In genomic region chr1:46131727-46132528, GRCh38 we compare ENCODE assay signal across 8 cellular contexts. TPM values are rescaled to one million over a fixed set of nuclear protein-coding genes. Genes with fewer than 3 reads are reported as not detected.
DNase-seq lines count a peak whose midpoint lies in the region; ATAC-seq and TF ChIP-seq lines count a peak whose summit lies in the region.

No MANE protein-coding gene starts in this region.

- peaks cover 22% of the 10 kb centered on the region for H3K4me1 ChIP-seq in CD4-positive, CD25-positive, alpha-beta regulatory T cell (ENCODE audit: control insufficient read depth, insufficient read depth, low read length, poor library complexity, severe bottlenecking)
- H3K4me1 ChIP-seq in Karpas-422 (ENCODE audit: low read length) = peaks cover 42% of the 10 kb centered on the region

- H3K9me2 ChIP-seq in Karpas-422 (replicated peaks; ENCODE audit: insufficient read depth, low read length) = no peaks in the 10 kb centered on the region

- H3K9ac ChIP-seq in Karpas-422 (ENCODE audit: low read length) = peak overlapping the region; percentile 92

- H3K9me3 ChIP-seq in CD4-positive, CD25-positive, alpha-beta regulatory T cell (ENCODE audit: control insufficient read depth in 2 of 2, low read length in 2 of 2) = no peaks in the 10 kb centered on the region
- no peaks in the 10 kb centered on the region for H3K9me3 ChIP-seq in Karpas-422 (ENCODE audit: low read length)

- peaks cover 0 to 36% (median 17%) of the 10 kb centered on the region in 4 donors for H3K4me1 Mint-ChIP-seq in CD4-positive, CD25-positive, alpha-beta regulatory T cell

- H3K4me2 ChIP-seq in Karpas-422 (ENCODE audit: low read depth, low read length, poor library complexity, severe bottlenecking) = peak overlapping the region; percentile 82

- H3K27me3 ChIP-seq in CD4-positive, CD25-positive, alpha-beta regulatory T cell (ENCODE audit: control insufficient read depth, insufficient read depth, low read length) = peaks cover 23% of the 10 kb centered on the region
- H3K27me3 ChIP-seq in Karpas-422 (ENCODE audit: low read length) (no peaks in the 10 kb centered on the region), brain microvascular endothelial cell (replicated peaks) (no peaks in the 10 kb centered on the region), layer of hippocampus (ENCODE audit: control insufficient read depth, insufficient read depth, low read length) (no peaks in the 10 kb centered on the region)

- no peak for TF ChIP-seq CTCF in brain microvascular endothelial cell (IDR thresholded peaks at IDR 0.05; ENCODE audit: low read depth, low read length, missing control alignments)

- H3K27ac ChIP-seq in CD4-positive, CD25-positive, alpha-beta regulatory T cell (ENCODE audit: insufficient read depth, low read length, poor library complexity, severe bottlenecking) = peak overlapping the region; percentile 65
- peak overlapping the region; percentile 87 for H3K27ac ChIP-seq in Karpas-422 (ENCODE audit: low read length)
- peak overlapping the region; percentile 99 for H3K27ac ChIP-seq in brain microvascular endothelial cell
- peak overlapping the region; percentile 100 for H3K27ac ChIP-seq in layer of hippocampus (ENCODE audit: low read depth, low read length)

- no peaks in the 10 kb centered on the region for H3K36me3 ChIP-seq in CD4-positive, CD25-positive, alpha-beta regulatory T cell (ENCODE audit: control insufficient read depth, insufficient read depth, low read length)
- H3K36me3 ChIP-seq in Karpas-422 (ENCODE audit: insufficient read depth, low read length) (peaks cover 5% of the 10 kb centered on the region; the same call in 1 of the 2 replicates), brain microvascular endothelial cell (replicated peaks) (no peaks in the 10 kb centered on the region)

- peaks cover 51% of the 10 kb centered on the region for H3K79me2 ChIP-seq in Karpas-422 (ENCODE audit: low read length)

- H3K9me3 Mint-ChIP-seq in CD4-positive, CD25-positive, alpha-beta regulatory T cell = peaks cover 0 to 4% (median 0%) of the 10 kb centered on the region in 7 donors

- H2AFZ ChIP-seq in Karpas-422 (ENCODE audit: low read length) = peak overlapping the region; percentile 94

- H4K20me1 ChIP-seq in Karpas-422 (ENCODE audit: insufficient read depth, low read depth, low read length) = no peaks in the 10 kb centered on the region

- no peaks in the 10 kb centered on the region for H3K36me3 Mint-ChIP-seq in CD4-positive, CD25-positive, alpha-beta regulatory T cell

- peak overlapping the region; percentile 85 for H3K4me3 ChIP-seq in CD4-positive, CD25-positive, alpha-beta regulatory T cell (ENCODE audit: low read depth, low read length)
- peak overlapping the region; percentile 75 for H3K4me3 ChIP-seq in Karpas-422 (ENCODE audit: low read length)
- peak overlapping the region; percentile 72 for H3K4me3 ChIP-seq in brain microvascular endothelial cell (ENCODE audit: low read depth, low read length)

- in situ Hi-C loops in brain microvascular endothelial cell (cut with HindIII; ENCODE audit: low pct_ligation_motif_present, low sequenced_read_pairs) = no loop called here

- peak overlapping the region in 2 of 3 donors; percentile 86 to 87 for H3K27ac Mint-ChIP-seq in CD4-positive, CD25-positive, alpha-beta regulatory T cell

- ATAC-seq in CD4-positive, CD25-positive, alpha-beta regulatory T cell (ENCODE audit: low read depth in 2 of 2) = no peak
- ATAC-seq in HG02885 (IDR thresholded peaks at IDR 0.05; ENCODE audit: poor library complexity, unreplicated experiment) = no peak

- H3K4me3 Mint-ChIP-seq in CD4-positive, CD25-positive, alpha-beta regulatory T cell = peak overlapping the region; percentile 93 to 99 (median 96)

- H3K27me3 Mint-ChIP-seq in CD4-positive, CD25-positive, alpha-beta regulatory T cell = peaks cover 55% of the 10 kb centered on the region

- DNase-seq in CD4-positive, CD25-positive, alpha-beta regulatory T cell = peak; percentile 9 to 34 (median 22)
- DNase-seq in Karpas-422 (peak; percentile 78), T follicular helper cell (ENCODE audit: low read depth) (peak; percentile 16), brain microvascular endothelial cell (peak; percentile 22), NCI-H2196 (lab: John Stamatoyannopoulos, UW; ENCODE audit: unreplicated experiment) (no peak)
- DNase-seq in stimulated activated CD4-positive, alpha-beta T cell treated with anti-CD3 and anti-CD28 coated beads, Interleukin-4, amount 100 ng/mL, for 4 hours = peak; percentile 7 to 13

RNA-seq across cellular contexts. Expression of gene PIK3R3, which starts 0.5 kb away (rescaled TPM):
- 4.9 TPM for total RNA-seq in CD4-positive, CD25-positive, alpha-beta regulatory T cell
- polyA plus RNA-seq in CD4-positive, CD25-positive, alpha-beta regulatory T cell = 1 to 10 TPM; 3.2 to 7.7 (median 5.0) TPM
- total RNA-seq in Karpas-422 (2014; rRNA removed; shearing (Covaris generic); ENCODE audit: low replicate concordance) = 10.4 and 12.7 TPM in 2 replicates

RNA-seq across cellular contexts. Expression of gene TSPAN1, which starts 43.0 kb away (rescaled TPM):
- not detected for total RNA-seq in CD4-positive, CD25-positive, alpha-beta regulatory T cell
- not detected for polyA plus RNA-seq in CD4-positive, CD25-positive, alpha-beta regulatory T cell
- not detected in 2 replicates for total RNA-seq in Karpas-422 (2014; rRNA removed; shearing (Covaris generic); ENCODE audit: low replicate concordance)

RNA-seq across cellular contexts. Expression of gene P3R3URF, which starts 44.4 kb away (rescaled TPM):
- total RNA-seq in CD4-positive, CD25-positive, alpha-beta regulatory T cell = not detected
- polyA plus RNA-seq in CD4-positive, CD25-positive, alpha-beta regulatory T cell = not detected
- total RNA-seq in Karpas-422 (2014; rRNA removed; shearing (Covaris generic); ENCODE audit: low replicate concordance) = not detected in 2 replicates
